Comparison of ENCODE assay signal across 8 cellular contexts in the genomic region with DNA sequence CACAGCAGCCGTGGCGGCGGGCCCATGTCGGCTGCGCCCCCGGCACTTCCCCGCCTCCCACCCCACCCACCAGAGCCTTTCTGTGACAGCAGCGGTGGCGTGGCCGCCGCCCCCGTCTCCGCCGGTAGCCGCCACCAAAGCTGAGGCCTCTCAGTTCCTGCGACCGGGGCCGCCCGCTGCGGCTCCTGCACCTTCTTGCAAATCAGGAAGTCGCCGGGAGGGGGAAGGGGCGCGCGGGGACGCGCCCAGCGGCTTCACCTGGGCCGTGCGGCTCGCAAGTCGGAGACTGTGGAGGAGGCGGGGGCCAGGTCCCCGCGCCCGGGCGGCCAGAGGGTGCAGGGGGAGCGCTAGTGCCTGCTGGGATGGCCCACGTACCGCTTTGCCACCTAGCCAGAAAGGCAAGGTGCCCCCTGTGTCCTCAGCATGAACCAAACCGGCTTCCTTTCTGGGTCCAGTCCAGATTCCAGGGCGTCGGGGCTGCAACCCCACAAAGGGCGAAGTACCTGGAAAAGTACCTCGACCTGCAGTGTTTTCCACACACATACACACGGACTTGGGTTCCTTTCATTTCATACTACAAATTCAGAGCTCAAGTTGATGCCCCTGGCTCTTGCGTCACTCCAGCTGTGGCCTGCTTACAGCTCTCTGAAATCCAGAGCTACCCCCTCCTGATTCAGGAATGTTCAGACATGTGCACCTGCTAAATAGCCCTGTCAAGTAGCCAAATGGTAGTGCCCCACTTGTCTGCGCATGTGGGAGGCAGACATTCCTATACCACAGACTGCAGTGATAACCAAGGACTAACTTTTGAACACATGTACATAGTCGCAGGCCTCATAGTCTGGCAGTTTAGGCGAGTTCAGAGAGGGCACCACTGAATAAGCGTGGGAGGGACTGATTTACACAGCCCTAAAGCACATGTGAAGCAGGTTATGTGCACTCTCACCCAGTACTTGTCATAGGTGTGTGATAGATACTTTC. TPM values are rescaled to one million over a fixed set of nuclear protein-coding genes. Genes with fewer than 3 reads are reported as not detected.
DNase-seq lines count a peak whose midpoint lies in the region; TF ChIP-seq lines count a peak whose summit lies in the region.

Gene DENND1B (minus strand): TSS at position 199 of the 981 bp plus-strand sequence. CDS start 325 bp downstream, outside the sequence.

- peak within 1 kb of the TSS; percentile 59 for H3K4me3 ChIP-seq in GM12865 (ENCODE audit: low read depth, low read length)
- peak within 1 kb of the TSS; percentile 57 for H3K4me3 ChIP-seq in HFF-Myc (replicated peaks; ENCODE audit: low read depth, low read length)
- peak within 1 kb of the TSS; percentile 54 for H3K4me3 ChIP-seq in astrocyte of the cerebellum (ENCODE audit: low read depth, low read length)
- H3K4me3 ChIP-seq in iPS-18a (ENCODE audit: low read length) = peak within 1 kb of the TSS; percentile 58
- peak within 1 kb of the TSS; percentile 77 to 81 (median 80) for H3K4me3 ChIP-seq in skeletal muscle tissue (ENCODE audit: low read length in 3 of 3)

- H3K4me1 ChIP-seq in iPS-18a (ENCODE audit: control insufficient read depth, low read depth, low read length) (peaks cover 13% of the 10 kb centered on the region), skeletal muscle tissue (ENCODE audit: control insufficient read depth in 3 of 3, insufficient read depth in 3 of 3, low read length in 3 of 3) (peaks cover 16 to 37% (median 30%) of the 10 kb centered on the region in 3 donors)

- no peak for TF ChIP-seq CTCF in GM12865 (IDR thresholded peaks at IDR 0.05; ENCODE audit: insufficient read depth, low read depth, low read length, missing control alignments)
- no peak for TF ChIP-seq CTCF in HFF-Myc (IDR thresholded peaks at IDR 0.05; ENCODE audit: low read depth, low read length, missing control alignments)
- no peak for TF ChIP-seq CTCF in astrocyte of the cerebellum (IDR thresholded peaks at IDR 0.05; ENCODE audit: low read depth, low read length, missing control alignments)

- H3K27me3 ChIP-seq in iPS-18a (ENCODE audit: control insufficient read depth, insufficient read depth, low read length) (peaks cover 15% of the 10 kb centered on the region), skeletal muscle tissue (ENCODE audit: control insufficient read depth in 3 of 3, insufficient read depth in 3 of 3, low read length in 3 of 3) (no peaks in the 10 kb centered on the region)

- DNase-seq in GM12865 (ENCODE audit: low read depth) (peak; percentile 90), HFF-Myc (ENCODE audit: extremely low read depth, low read depth) (no peak), MV-4-11 (lab: John Stamatoyannopoulos, UW) (peak; percentile 66), T1000 (lab: John Stamatoyannopoulos, UW) (peak; percentile 51), astrocyte of the cerebellum (ENCODE audit: low read depth) (peak; percentile 64), dedifferentiated amniotic fluid mesenchymal stem cell (ENCODE audit: extremely low spot score) (no peak)

- H3K27ac ChIP-seq in iPS-18a (ENCODE audit: low read length) (no peak within 1 kb of the TSS), skeletal muscle tissue (ENCODE audit: low read depth, low read length) (peak within 1 kb of the TSS; percentile 76)

- H3K9me3 ChIP-seq in iPS-18a (ENCODE audit: control insufficient read depth, low read depth, low read length) (no peaks in the 10 kb centered on the region), skeletal muscle tissue (ENCODE audit: control insufficient read depth in 3 of 3, low read length in 3 of 3) (no peaks in the 10 kb centered on the region)

- in situ Hi-C loops in astrocyte of the cerebellum (cut with HindIII; ENCODE audit: low sequenced_read_pairs) = no loop called here

- peak within 1 kb of the TSS; percentile 24 for H3K9ac ChIP-seq in iPS-18a (ENCODE audit: low read length)
- H3K9ac ChIP-seq in skeletal muscle tissue (ENCODE audit: low read depth in 1 of 3, low read length in 3 of 3) = peak within 1 kb of the TSS; percentile 82 to 90 (median 82)

- no peaks in the 10 kb centered on the region for H3K36me3 ChIP-seq in iPS-18a (ENCODE audit: control insufficient read depth, low read depth, low read length)
- peaks cover 0 to 4% (median 2%) of the 10 kb centered on the region in 3 donors for H3K36me3 ChIP-seq in skeletal muscle tissue (ENCODE audit: control insufficient read depth in 3 of 3, insufficient read depth in 3 of 3, low read length in 3 of 3)

RNA-seq across cellular contexts. Expression of gene DENND1B, which starts in this region (rescaled TPM):
- 13.0 TPM for total RNA-seq in skeletal muscle tissue

Comparison
In these comparisons a context has a peak if more than half of its experiments do, and no peak if none do; other contexts are left out.
1. DNase-seq: peak in GM12865 (single experiment), MV-4-11 (single experiment), T1000 (single experiment) and astrocyte of the cerebellum (single experiment); none in HFF-Myc (single experiment) and dedifferentiated amniotic fluid mesenchymal stem cell (single experiment).
2. Peak in every context shown above with its lines, with median percentiles within 50 percentile points of each other: H3K4me3 ChIP-seq.